1 cellular context compared by ENCODE assay signal in the genomic region with DNA sequence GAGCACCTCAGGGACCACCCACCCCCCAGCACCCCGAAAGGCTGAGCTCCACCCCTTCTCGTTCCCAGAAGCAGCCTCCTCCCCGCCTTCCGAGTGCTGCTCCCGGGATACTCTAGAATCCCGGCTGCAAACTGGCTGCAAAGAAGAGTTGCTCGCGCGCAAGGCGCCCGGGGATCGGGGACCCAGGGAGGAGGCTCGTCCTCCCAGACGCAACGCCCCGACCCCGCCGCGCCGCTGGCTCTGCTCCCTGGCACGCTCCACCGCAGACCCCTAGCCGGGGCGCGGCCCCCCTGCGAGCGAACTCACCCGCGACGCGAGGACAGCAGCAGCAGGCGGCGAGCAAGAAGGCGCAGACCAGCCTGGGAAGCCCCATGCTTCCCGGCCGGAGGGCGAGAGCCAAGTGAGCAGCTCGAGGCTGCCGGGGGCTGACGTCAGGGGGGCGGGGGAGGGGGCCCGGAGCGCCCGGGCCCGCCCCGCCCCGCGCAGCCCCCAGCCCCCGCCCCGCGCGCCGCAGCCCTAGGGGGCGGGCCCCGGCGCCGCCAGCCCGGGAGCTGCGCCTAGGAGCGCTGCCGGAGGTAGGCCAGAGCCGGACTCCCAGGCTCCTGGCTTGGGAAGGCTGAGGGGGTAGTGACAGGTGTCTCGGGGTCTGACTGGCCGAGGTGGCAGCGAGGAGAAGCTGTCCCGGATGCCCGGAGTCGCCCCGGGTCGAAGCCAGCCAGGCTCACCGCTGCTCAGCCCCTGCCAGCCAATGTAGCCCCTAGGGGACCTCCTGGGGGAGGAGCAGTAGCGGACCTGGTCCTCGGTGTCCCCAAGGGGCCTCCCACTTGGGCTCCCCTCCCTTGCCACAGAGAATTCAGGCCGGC.
TF ChIP-seq lines count a peak whose summit lies in the region.

A gene with protein sequence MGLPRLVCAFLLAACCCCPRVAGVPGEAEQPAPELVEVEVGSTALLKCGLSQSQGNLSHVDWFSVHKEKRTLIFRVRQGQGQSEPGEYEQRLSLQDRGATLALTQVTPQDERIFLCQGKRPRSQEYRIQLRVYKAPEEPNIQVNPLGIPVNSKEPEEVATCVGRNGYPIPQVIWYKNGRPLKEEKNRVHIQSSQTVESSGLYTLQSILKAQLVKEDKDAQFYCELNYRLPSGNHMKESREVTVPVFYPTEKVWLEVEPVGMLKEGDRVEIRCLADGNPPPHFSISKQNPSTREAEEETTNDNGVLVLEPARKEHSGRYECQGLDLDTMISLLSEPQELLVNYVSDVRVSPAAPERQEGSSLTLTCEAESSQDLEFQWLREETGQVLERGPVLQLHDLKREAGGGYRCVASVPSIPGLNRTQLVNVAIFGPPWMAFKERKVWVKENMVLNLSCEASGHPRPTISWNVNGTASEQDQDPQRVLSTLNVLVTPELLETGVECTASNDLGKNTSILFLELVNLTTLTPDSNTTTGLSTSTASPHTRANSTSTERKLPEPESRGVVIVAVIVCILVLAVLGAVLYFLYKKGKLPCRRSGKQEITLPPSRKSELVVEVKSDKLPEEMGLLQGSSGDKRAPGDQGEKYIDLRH (minus strand): TSS at position 402 of the 863 bp plus-strand sequence. CDS start 29 bp downstream, at position 373.

TF ChIP-seq in K562, 482 proteins besides CTCF, POLR2A, EP300 and RAD21 (continued from another document and continues in another):
- TF ChIP-seq, protein P1, sequence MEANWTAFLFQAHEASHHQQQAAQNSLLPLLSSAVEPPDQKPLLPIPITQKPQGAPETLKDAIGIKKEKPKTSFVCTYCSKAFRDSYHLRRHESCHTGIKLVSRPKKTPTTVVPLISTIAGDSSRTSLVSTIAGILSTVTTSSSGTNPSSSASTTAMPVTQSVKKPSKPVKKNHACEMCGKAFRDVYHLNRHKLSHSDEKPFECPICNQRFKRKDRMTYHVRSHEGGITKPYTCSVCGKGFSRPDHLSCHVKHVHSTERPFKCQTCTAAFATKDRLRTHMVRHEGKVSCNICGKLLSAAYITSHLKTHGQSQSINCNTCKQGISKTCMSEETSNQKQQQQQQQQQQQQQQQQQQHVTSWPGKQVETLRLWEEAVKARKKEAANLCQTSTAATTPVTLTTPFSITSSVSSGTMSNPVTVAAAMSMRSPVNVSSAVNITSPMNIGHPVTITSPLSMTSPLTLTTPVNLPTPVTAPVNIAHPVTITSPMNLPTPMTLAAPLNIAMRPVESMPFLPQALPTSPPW (CRISPR knock-in tag; IDR thresholded peaks at IDR 0.05) = peak; percentile 90
- TF ChIP-seq, protein P2, sequence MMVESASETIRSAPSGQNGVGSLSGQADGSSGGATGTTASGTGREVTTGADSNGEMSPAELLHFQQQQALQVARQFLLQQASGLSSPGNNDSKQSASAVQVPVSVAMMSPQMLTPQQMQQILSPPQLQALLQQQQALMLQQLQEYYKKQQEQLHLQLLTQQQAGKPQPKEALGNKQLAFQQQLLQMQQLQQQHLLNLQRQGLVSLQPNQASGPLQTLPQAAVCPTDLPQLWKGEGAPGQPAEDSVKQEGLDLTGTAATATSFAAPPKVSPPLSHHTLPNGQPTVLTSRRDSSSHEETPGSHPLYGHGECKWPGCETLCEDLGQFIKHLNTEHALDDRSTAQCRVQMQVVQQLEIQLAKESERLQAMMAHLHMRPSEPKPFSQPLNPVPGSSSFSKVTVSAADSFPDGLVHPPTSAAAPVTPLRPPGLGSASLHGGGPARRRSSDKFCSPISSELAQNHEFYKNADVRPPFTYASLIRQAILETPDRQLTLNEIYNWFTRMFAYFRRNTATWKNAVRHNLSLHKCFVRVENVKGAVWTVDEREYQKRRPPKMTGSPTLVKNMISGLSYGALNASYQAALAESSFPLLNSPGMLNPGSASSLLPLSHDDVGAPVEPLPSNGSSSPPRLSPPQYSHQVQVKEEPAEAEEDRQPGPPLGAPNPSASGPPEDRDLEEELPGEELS (CRISPR knock-in tag; IDR thresholded peaks at IDR 0.05; ENCODE audit: borderline replicate concordance) = 0 out of 2 replicates have a peak, but pooled peaks have one; percentile 70
- 0 out of 2 replicates have a peak, but pooled peaks have one; percentile 3 for TF ChIP-seq KAT7 (CRISPR knock-in tag; IDR thresholded peaks at IDR 0.05; ENCODE audit: borderline replicate concordance)
- no peak for TF ChIP-seq SPI1 (IDR thresholded peaks at IDR 0.05; ENCODE audit: borderline replicate concordance, low read depth, low read length)
- peak; percentile 52; the same call in 1 of the 2 replicates for TF ChIP-seq JUND (IDR thresholded peaks at IDR 0.05; ENCODE audit: borderline replicate concordance, low read depth, low read length)
- no peak for TF ChIP-seq JUND (tag; IDR thresholded peaks at IDR 0.05; ENCODE audit: borderline replicate concordance, low read depth, low read length)
- peak; percentile 77 for TF ChIP-seq SUPT5H (IDR thresholded peaks at IDR 0.05)
- TF ChIP-seq ETV6 (IDR thresholded peaks at IDR 0.05; ENCODE audit: borderline replicate concordance in 1 of 2, low read depth in 2 of 2, low read length in 1 of 2) = no peak
- 0 out of 2 replicates have a peak, but pooled peaks have one; percentile 9 for TF ChIP-seq ETV6 (CRISPR knock-in tag; IDR thresholded peaks at IDR 0.05; ENCODE audit: borderline replicate concordance)
- TF ChIP-seq ZNF668 (CRISPR knock-in tag; IDR thresholded peaks at IDR 0.05) = no peak
- TF ChIP-seq, protein P3, sequence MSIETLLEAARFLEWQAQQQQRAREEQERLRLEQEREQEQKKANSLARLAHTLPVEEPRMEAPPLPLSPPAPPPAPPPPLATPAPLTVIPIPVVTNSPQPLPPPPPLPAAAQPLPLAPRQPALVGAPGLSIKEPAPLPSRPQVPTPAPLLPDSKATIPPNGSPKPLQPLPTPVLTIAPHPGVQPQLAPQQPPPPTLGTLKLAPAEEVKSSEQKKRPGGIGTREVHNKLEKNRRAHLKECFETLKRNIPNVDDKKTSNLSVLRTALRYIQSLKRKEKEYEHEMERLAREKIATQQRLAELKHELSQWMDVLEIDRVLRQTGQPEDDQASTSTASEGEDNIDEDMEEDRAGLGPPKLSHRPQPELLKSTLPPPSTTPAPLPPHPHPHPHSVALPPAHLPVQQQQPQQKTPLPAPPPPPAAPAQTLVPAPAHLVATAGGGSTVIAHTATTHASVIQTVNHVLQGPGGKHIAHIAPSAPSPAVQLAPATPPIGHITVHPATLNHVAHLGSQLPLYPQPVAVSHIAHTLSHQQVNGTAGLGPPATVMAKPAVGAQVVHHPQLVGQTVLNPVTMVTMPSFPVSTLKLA (conservative IDR thresholded peaks at IDR 0.05) = no peak
- TF ChIP-seq YY1 (IDR thresholded peaks at IDR 0.05; ENCODE audit: borderline replicate concordance in 1 of 3, control insufficient read depth in 1 of 3, extremely low read depth in 1 of 3, insufficient read depth in 3 of 3, insufficient read length in 1 of 3, insufficient replicate concordance in 2 of 3, low read depth in 1 of 3, low read length in 2 of 3) = peak in 2 of 3 experiments; percentile 64 to 80
- peak; percentile 63; the same call in 1 of the 2 replicates for TF ChIP-seq PHF8 (IDR thresholded peaks at IDR 0.05; ENCODE audit: borderline replicate concordance, low read length)
- peak; percentile 50; the same call in 1 of the 2 replicates for TF ChIP-seq SMAD4 (CRISPR knock-in tag; conservative IDR thresholded peaks at IDR 0.05)
- TF ChIP-seq, protein P4, sequence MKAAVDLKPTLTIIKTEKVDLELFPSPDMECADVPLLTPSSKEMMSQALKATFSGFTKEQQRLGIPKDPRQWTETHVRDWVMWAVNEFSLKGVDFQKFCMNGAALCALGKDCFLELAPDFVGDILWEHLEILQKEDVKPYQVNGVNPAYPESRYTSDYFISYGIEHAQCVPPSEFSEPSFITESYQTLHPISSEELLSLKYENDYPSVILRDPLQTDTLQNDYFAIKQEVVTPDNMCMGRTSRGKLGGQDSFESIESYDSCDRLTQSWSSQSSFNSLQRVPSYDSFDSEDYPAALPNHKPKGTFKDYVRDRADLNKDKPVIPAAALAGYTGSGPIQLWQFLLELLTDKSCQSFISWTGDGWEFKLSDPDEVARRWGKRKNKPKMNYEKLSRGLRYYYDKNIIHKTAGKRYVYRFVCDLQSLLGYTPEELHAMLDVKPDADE (conservative IDR thresholded peaks at IDR 0.05; ENCODE audit: control insufficient read depth, low read depth, low read length) = peak; percentile 58; the same call in 1 of the 2 replicates
- no peak for TF ChIP-seq ZFP30 (CRISPR knock-in tag; IDR thresholded peaks at IDR 0.05; ENCODE audit: borderline replicate concordance)
- 0 out of 2 replicates have a peak, but pooled peaks have one; percentile 23 for TF ChIP-seq L3MBTL2 (IDR thresholded peaks at IDR 0.05)
- TF ChIP-seq RBFOX2 (IDR thresholded peaks at IDR 0.05; ENCODE audit: low read depth, low read length) = peak; percentile 83
- TF ChIP-seq MYC (IDR thresholded peaks at IDR 0.05; ENCODE audit: low read depth, low read length) = peak; percentile 34; the same call in 1 of the 2 replicates
- no peak for TF ChIP-seq MYC (CRISPR knock-in tag; IDR thresholded peaks at IDR 0.05; ENCODE audit: borderline replicate concordance, low read depth)
- TF ChIP-seq TGIF2 (CRISPR knock-in tag; IDR thresholded peaks at IDR 0.05) = peak; percentile 74; the same call in 1 of the 2 replicates
- TF ChIP-seq CBX2 (IDR thresholded peaks at IDR 0.05; ENCODE audit: insufficient read depth, low read length, poor library complexity, severe bottlenecking) = no peak
- TF ChIP-seq NR3C1 (CRISPR knock-in tag; IDR thresholded peaks at IDR 0.05) = 0 out of 2 replicates have a peak, but pooled peaks have one; percentile 32
- TF ChIP-seq GATAD2A (IDR thresholded peaks at IDR 0.05) = peak; percentile 44; the same call in 1 of the 2 replicates
- peak; percentile 18 for TF ChIP-seq CCNT2 (IDR thresholded peaks at IDR 0.05; ENCODE audit: borderline replicate concordance, extremely low read depth, insufficient read length, low read depth, low read length)
- no peak for TF ChIP-seq TOE1 (IDR thresholded peaks at IDR 0.05; ENCODE audit: borderline replicate concordance)
- TF ChIP-seq TOE1 (CRISPR knock-in tag; IDR thresholded peaks at IDR 0.05; ENCODE audit: borderline replicate concordance, low read depth) = no peak
- peak; percentile 68 for TF ChIP-seq POLR2AphosphoS5 (IDR thresholded peaks at IDR 0.05; ENCODE audit: control insufficient read depth, insufficient read depth, low read depth, low read length)
- TF ChIP-seq TCF7 (IDR thresholded peaks at IDR 0.05; ENCODE audit: borderline replicate concordance) = peak; percentile 43; the same call in 1 of the 2 replicates
- 0 out of 2 replicates have a peak, but pooled peaks have one; percentile 37 for TF ChIP-seq CXXC5 (CRISPR knock-in tag; IDR thresholded peaks at IDR 0.05)
- TF ChIP-seq, protein P5, sequence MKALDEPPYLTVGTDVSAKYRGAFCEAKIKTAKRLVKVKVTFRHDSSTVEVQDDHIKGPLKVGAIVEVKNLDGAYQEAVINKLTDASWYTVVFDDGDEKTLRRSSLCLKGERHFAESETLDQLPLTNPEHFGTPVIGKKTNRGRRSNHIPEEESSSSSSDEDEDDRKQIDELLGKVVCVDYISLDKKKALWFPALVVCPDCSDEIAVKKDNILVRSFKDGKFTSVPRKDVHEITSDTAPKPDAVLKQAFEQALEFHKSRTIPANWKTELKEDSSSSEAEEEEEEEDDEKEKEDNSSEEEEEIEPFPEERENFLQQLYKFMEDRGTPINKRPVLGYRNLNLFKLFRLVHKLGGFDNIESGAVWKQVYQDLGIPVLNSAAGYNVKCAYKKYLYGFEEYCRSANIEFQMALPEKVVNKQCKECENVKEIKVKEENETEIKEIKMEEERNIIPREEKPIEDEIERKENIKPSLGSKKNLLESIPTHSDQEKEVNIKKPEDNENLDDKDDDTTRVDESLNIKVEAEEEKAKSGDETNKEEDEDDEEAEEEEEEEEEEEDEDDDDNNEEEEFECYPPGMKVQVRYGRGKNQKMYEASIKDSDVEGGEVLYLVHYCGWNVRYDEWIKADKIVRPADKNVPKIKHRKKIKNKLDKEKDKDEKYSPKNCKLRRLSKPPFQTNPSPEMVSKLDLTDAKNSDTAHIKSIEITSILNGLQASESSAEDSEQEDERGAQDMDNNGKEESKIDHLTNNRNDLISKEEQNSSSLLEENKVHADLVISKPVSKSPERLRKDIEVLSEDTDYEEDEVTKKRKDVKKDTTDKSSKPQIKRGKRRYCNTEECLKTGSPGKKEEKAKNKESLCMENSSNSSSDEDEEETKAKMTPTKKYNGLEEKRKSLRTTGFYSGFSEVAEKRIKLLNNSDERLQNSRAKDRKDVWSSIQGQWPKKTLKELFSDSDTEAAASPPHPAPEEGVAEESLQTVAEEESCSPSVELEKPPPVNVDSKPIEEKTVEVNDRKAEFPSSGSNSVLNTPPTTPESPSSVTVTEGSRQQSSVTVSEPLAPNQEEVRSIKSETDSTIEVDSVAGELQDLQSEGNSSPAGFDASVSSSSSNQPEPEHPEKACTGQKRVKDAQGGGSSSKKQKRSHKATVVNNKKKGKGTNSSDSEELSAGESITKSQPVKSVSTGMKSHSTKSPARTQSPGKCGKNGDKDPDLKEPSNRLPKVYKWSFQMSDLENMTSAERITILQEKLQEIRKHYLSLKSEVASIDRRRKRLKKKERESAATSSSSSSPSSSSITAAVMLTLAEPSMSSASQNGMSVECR (CRISPR knock-in tag; IDR thresholded peaks at IDR 0.05) = peak; percentile 63; the same call in 1 of the 2 replicates
- peak; percentile 44 to 67; a peak in 2 of 4 replicates for TF ChIP-seq MAZ (CRISPR knock-in tag; conservative IDR thresholded peaks at IDR 0.05 in 1 of 2, IDR thresholded peaks at IDR 0.05 in 1 of 2)
- 0 out of 2 replicates have a peak, but pooled peaks have one; percentile 13 for TF ChIP-seq NR4A1 (CRISPR knock-in tag; IDR thresholded peaks at IDR 0.05)
- TF ChIP-seq NR4A1 (tag; IDR thresholded peaks at IDR 0.05) = no peak
- TF ChIP-seq POLR2B (IDR thresholded peaks at IDR 0.05; ENCODE audit: low read depth, partially characterized antibody) = peak; percentile 79
- no peak for TF ChIP-seq FOXM1 (IDR thresholded peaks at IDR 0.05; ENCODE audit: low read depth)
- TF ChIP-seq FOXM1 (CRISPR knock-in tag; IDR thresholded peaks at IDR 0.05; ENCODE audit: low read depth) = peak; percentile 39; the same call in 1 of the 2 replicates
- TF ChIP-seq RB1 (IDR thresholded peaks at IDR 0.05; ENCODE audit: low read depth) = peak; percentile 67; the same call in 1 of the 2 replicates
- TF ChIP-seq, protein P6, sequence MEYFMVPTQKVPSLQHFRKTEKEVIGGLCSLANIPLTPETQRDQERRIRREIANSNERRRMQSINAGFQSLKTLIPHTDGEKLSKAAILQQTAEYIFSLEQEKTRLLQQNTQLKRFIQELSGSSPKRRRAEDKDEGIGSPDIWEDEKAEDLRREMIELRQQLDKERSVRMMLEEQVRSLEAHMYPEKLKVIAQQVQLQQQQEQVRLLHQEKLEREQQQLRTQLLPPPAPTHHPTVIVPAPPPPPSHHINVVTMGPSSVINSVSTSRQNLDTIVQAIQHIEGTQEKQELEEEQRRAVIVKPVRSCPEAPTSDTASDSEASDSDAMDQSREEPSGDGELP (CRISPR knock-in tag; IDR thresholded peaks at IDR 0.05; ENCODE audit: borderline replicate concordance) = peak; percentile 32
- TF ChIP-seq, protein P7, sequence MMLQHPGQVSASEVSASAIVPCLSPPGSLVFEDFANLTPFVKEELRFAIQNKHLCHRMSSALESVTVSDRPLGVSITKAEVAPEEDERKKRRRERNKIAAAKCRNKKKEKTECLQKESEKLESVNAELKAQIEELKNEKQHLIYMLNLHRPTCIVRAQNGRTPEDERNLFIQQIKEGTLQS (IDR thresholded peaks at IDR 0.05) = 0 out of 2 replicates have a peak, but pooled peaks have one; percentile 9
- TF ChIP-seq, protein P7 (CRISPR knock-in tag; conservative IDR thresholded peaks at IDR 0.05) = no peak
